In genomic region chr16:23705517-23705902, GRCh38 we compare ENCODE assay signal across 29 cellular contexts. TPM values are rescaled to one million over a fixed set of nuclear protein-coding genes. Genes with fewer than 3 reads are reported as not detected.
DNase-seq lines count a peak whose midpoint lies in the region; ATAC-seq, FAIRE-seq and TF ChIP-seq lines count a peak whose summit lies in the region.
"Had no signal": no experiment of that assay in that cellular context is flagged by ENCODE, and none has a peak within 500 bp of the region (broad histone marks: within the 10 kb centered on the region; RNA-seq: fewer than 3 reads in every experiment).

No MANE protein-coding gene starts in this region.

- H3K4me2 ChIP-seq in K562 (ENCODE audit: insufficient read depth, low read length): no peak overlapping the region
- H3K4me2 ChIP-seq: BLaER1 had no signal

- no peak for TF ChIP-seq EP300 in K562 (IDR thresholded peaks at IDR 0.05; ENCODE audit: low read length)

- no TSS peak for BruUV-seq in K562 (replicated peaks; lab: Mats Ljungman, UMichigan)

- no peaks in the 10 kb centered on the region for H3K79me2 ChIP-seq in K562 (ENCODE audit: control insufficient read depth, insufficient read depth, low read length)

- TF ChIP-seq RAD21 in K562 (CRISPR knock-in tag; conservative IDR thresholded peaks at IDR 0.05 in 1 of 2, IDR thresholded peaks at IDR 0.05 in 1 of 2): no peak

- WGBS in K562 (ENCODE audit: insufficient coverage, low coverage, missing lambda C conversion rate): 15% methylated on average over 2 of the region's 2 CpGs
- 79 to 87% methylated on average over 2 of the region's 2 CpGs for WGBS in aorta, 2 donors

- CTCF ChIA-PET in HEK293 (lab: Yijun Ruan, JAX) (interaction anchor here (0.9 kb wide), 1 partner anchor 99 kb away, joined by 4 read pairs; no protein-coding TSS in a partner anchor), K562 (lab: Yijun Ruan, JAX; ENCODE audit: low intra/inter-chr PET ratio) (no interaction called here)

- H3K9me1 ChIP-seq in K562 (ENCODE audit: control insufficient read depth, insufficient read depth, low read length): no peaks in the 10 kb centered on the region

- peaks cover 2% of the 10 kb centered on the region; the same call in 1 of the 2 replicates for H3K4me1 ChIP-seq in HEK293 (ENCODE audit: control insufficient read depth, insufficient read depth, low read length)
- H3K4me1 ChIP-seq in K562 (replicated peaks in 1 of 2; ENCODE audit: control insufficient read depth in 2 of 2, insufficient read depth in 2 of 2, low read length in 2 of 2): peaks cover 5 to 10% of the 10 kb centered on the region in 2 experiments; a peak in 4 of 5 replicates
- H3K4me1 ChIP-seq in aorta (ENCODE audit: control insufficient read depth in 1 of 2, insufficient read depth in 2 of 2, low read length in 2 of 2): no peaks in the 10 kb centered on the region
- H3K4me1 ChIP-seq: BE2C, BLaER1 had no signal

- no peak for TF ChIP-seq CTCF in HEK293 (tag by site-specific recombination; IDR thresholded peaks at IDR 0.05)
- TF ChIP-seq CTCF in K562 (IDR thresholded peaks at IDR 0.05 in 2 of 3, conservative IDR thresholded peaks at IDR 0.05 in 1 of 3; ENCODE audit: insufficient read depth in 2 of 3, low read depth in 1 of 3, low read length in 3 of 3): no peak

- no peak for FAIRE-seq in K562 (lab: Jason Lieb, UNC)
- FAIRE-seq: A204.1, GM12878, GM12892, GM18507 had no signal

- DNase-seq in K562 (ENCODE audit: extremely low read depth in 1 of 4, low spot score in 3 of 4) (no peak), aorta (peak in 1 of 2 donors; percentile 30)
- DNase-seq: 8988T; ACHN; BE2C; C1 segment of cervical spinal cord; CD4-positive, alpha-beta memory T cell; CD4-positive, CD25-positive, alpha-beta regulatory T cell; CD8-positive, alpha-beta memory T cell; COR-L47; DMS 273 treated with DMSO at 0.1 percent for 48 hours; DMS153; DMS79; DND-41; EL; GDM1 had no signal

- H3K9ac ChIP-seq in K562 (ENCODE audit: insufficient read depth in 1 of 2, low read depth in 2 of 2, low read length in 2 of 2): no peak overlapping the region
- H3K9ac ChIP-seq: BLaER1 had no signal

- in situ Hi-C loops in K562 (cut with MboI): no loop called here

- H4K20me1 ChIP-seq in K562 (replicated peaks; ENCODE audit: control insufficient read depth, insufficient read depth, low read length): no peaks in the 10 kb centered on the region
- H4K20me1 ChIP-seq: BLaER1 had no signal

- intact Hi-C loops in K562 (cut with micrococcal nuclease): no loop called here
- intact Hi-C loops in aorta (cut with DNase I): no loop called here

- H3K27me3 ChIP-seq in K562 (ENCODE audit: control insufficient read depth in 2 of 2, insufficient read depth in 2 of 2, low read length in 2 of 2) (no peaks in the 10 kb centered on the region), aorta (ENCODE audit: control insufficient read depth in 1 of 2, insufficient read depth in 2 of 2, low read length in 1 of 2) (no peaks in the 10 kb centered on the region)
- H3K27me3 ChIP-seq: BE2C, BLaER1 had no signal

- no peak for ATAC-seq in K562
- peak; percentile 30 for ATAC-seq in aorta (ENCODE audit: low FRiP score)
- no peak for ATAC-seq in HG03045 (IDR thresholded peaks at IDR 0.05; ENCODE audit: unreplicated experiment)
- no peak for ATAC-seq in GM19395 (IDR thresholded peaks at IDR 0.05; ENCODE audit: unreplicated experiment)
- ATAC-seq: GM12878 had no signal

- POLR2A ChIA-PET in HEK293 (lab: Yijun Ruan, JAX) (no interaction called here), K562 (lab: Yijun Ruan, JAX) (interaction anchor here (0.6 kb wide), 1 partner anchor 109 kb away, joined by 3 read pairs; no protein-coding TSS in a partner anchor)

- no peak overlapping the region for H3K27ac ChIP-seq in HEK293 (ENCODE audit: extremely low read depth, low read depth, low read length)
- H3K27ac ChIP-seq in K562 (ENCODE audit: extremely low read depth, low read depth, low read length): no peak overlapping the region
- H3K27ac ChIP-seq in aorta (ENCODE audit: low read depth in 1 of 2, low read length in 2 of 2): no peak overlapping the region
- H3K27ac ChIP-seq: BLaER1 had no signal

- H3K4me3 ChIP-seq in HEK293 (ENCODE audit: low read depth, low read length) (no peak overlapping the region), K562 (no peak overlapping the region), aorta (ENCODE audit: low read length in 2 of 2) (no peak overlapping the region)
- H3K4me3 ChIP-seq: BLaER1, GM12878 had no signal

- H2AFZ ChIP-seq in K562 (ENCODE audit: low read depth, low read length): no peak overlapping the region

- H3K9me3 ChIP-seq in HEK293 (ENCODE audit: control insufficient read depth, insufficient read depth, low read depth, low read length) (no peaks in the 10 kb centered on the region), K562 (replicated peaks; ENCODE audit: control insufficient read depth, insufficient read depth, low read depth, low read length) (peaks cover 3% of the 10 kb centered on the region), aorta (ENCODE audit: control insufficient read depth, low read length) (peaks cover 5% of the 10 kb centered on the region)
- H3K9me3 ChIP-seq: BE2C had no signal

- no peaks in the 10 kb centered on the region for H3K36me3 ChIP-seq in HEK293 (ENCODE audit: control insufficient read depth in 2 of 2, insufficient read depth in 1 of 2, low read length in 2 of 2)
- no peaks in the 10 kb centered on the region for H3K36me3 ChIP-seq in K562 (ENCODE audit: control insufficient read depth, insufficient read depth, low read length)
- H3K36me3 ChIP-seq in aorta (ENCODE audit: control insufficient read depth in 1 of 2, insufficient read depth in 2 of 2, low read length in 1 of 2): no peaks in the 10 kb centered on the region
- H3K36me3 ChIP-seq: BE2C, BLaER1 had no signal

- TF ChIP-seq POLR2A in K562 (conservative IDR thresholded peaks at IDR 0.05): no peak

RNA-seq across cellular contexts. Expression of gene ERN2, which starts 7.5 kb away (rescaled TPM):
- 1.00 and 1.2 TPM in 2 replicates for total RNA-seq in K562 (2011; cell fraction: chromatin; rRNA removed; ENCODE audit: low replicate concordance)
- total RNA-seq in K562 (2011; cell fraction: nucleolus; rRNA removed): 9.5 and 13.8 TPM in 2 replicates
- total RNA-seq in K562 (2011; cell fraction: nucleoplasm; rRNA removed): 10.4 and 24.5 TPM in 2 replicates
- total RNA-seq in K562 (2014; rRNA removed): 1.5 and 2.1 TPM in 2 replicates
- total RNA-seq in K562 (2014; rRNA removed; fragmentation: Illumina TruSeq; extraction: Trizol): 0.67 and 0.69 TPM in 2 replicates
- total RNA-seq in K562 (2015; rRNA removed; fragmentation: Illumina TruSeq; extraction: Trizol): 1.0 TPM in 1 of 2 replicates, not detected in the other
- total RNA-seq in K562 (2021): 0.22 and 0.36 TPM in 2 replicates
- 0.12 and 0.33 TPM in 2 replicates for polyA plus RNA-seq in K562 (2011; rRNA removed)
- 0.12 TPM in 1 of 2 replicates, not detected in the other for polyA plus RNA-seq in K562 (2011; cell fraction: cytosol; rRNA removed)
- polyA plus RNA-seq in K562 (2011; cell fraction: nucleus; rRNA removed): 0.35 and 0.41 TPM in 2 replicates
- 0.01 and 0.24 TPM in 2 replicates for polyA plus RNA-seq in K562 (2012)
- not detected in 2 replicates for polyA plus RNA-seq in K562 (2014; fragmentation: Illumina TruSeq; extraction: Trizol)
- polyA plus RNA-seq in K562 (2014; fragmentation: Nextera tagmentation; extraction: Ambion mirVana): not detected
- 0.07 TPM in 1 of 2 replicates, not detected in the other for polyA plus RNA-seq in K562 (2014; rRNA removed)
- 8.3 and 11.8 TPM in 2 replicates for polyA minus RNA-seq in K562 (2011; rRNA and poly(A)+ RNA removed)
- 5.3 TPM in 1 of 2 replicates, not detected in the other for polyA minus RNA-seq in K562 (2011; cell fraction: cytosol; rRNA and poly(A)+ RNA removed)
- 4.4 and 7.6 TPM in 2 replicates for polyA minus RNA-seq in K562 (2011; cell fraction: nucleus; rRNA and poly(A)+ RNA removed)
- not detected for total RNA-seq in aorta
- under 1 TPM; 0.10 to 0.50 TPM for polyA plus RNA-seq in aorta
- total RNA-seq: A673; CD4-positive, alpha-beta memory T cell; CD4-positive, CD25-positive, alpha-beta regulatory T cell; CD8-positive, alpha-beta memory T cell had no signal
- polyA plus RNA-seq: CD14-positive monocyte; CD4-positive, alpha-beta memory T cell; CD4-positive, CD25-positive, alpha-beta regulatory T cell; CD8-positive, alpha-beta memory T cell had no signal

RNA-seq across cellular contexts. Expression of gene PLK1, which starts 26.8 kb away (rescaled TPM):
- 111 and 188 TPM in 2 replicates for total RNA-seq in K562 (2011; cell fraction: chromatin; rRNA removed; ENCODE audit: low replicate concordance)
- 141 and 146 TPM in 2 replicates for total RNA-seq in K562 (2011; cell fraction: nucleolus; rRNA removed)
- total RNA-seq in K562 (2011; cell fraction: nucleoplasm; rRNA removed): 112 and 116 TPM in 2 replicates
- total RNA-seq in K562 (2014; rRNA removed): 76.3 and 90.5 TPM in 2 replicates
- total RNA-seq in K562 (2014; rRNA removed; fragmentation: Illumina TruSeq; extraction: Trizol): 36.9 and 45.2 TPM in 2 replicates
- total RNA-seq in K562 (2015; rRNA removed; fragmentation: Illumina TruSeq; extraction: Trizol): 35.5 and 35.6 TPM in 2 replicates
- total RNA-seq in K562 (2021): 139 and 152 TPM in 2 replicates
- polyA plus RNA-seq in K562 (2011; rRNA removed): 45.5 and 105 TPM in 2 replicates
- 134 and 197 TPM in 2 replicates for polyA plus RNA-seq in K562 (2011; cell fraction: cytosol; rRNA removed)
- polyA plus RNA-seq in K562 (2011; cell fraction: nucleus; rRNA removed): 128 and 139 TPM in 2 replicates
- polyA plus RNA-seq in K562 (2012): 138 and 150 TPM in 2 replicates
- 169 and 212 TPM in 2 replicates for polyA plus RNA-seq in K562 (2014; fragmentation: Illumina TruSeq; extraction: Trizol)
- polyA plus RNA-seq in K562 (2014; fragmentation: Nextera tagmentation; extraction: Ambion mirVana): 10 to 100 TPM; 13.6 to 24.8 TPM
- polyA plus RNA-seq in K562 (2014; rRNA removed): 72.2 and 87.6 TPM in 2 replicates
- polyA minus RNA-seq in K562 (2011; rRNA and poly(A)+ RNA removed): 74.4 and 102 TPM in 2 replicates
- 131 and 161 TPM in 2 replicates for polyA minus RNA-seq in K562 (2011; cell fraction: cytosol; rRNA and poly(A)+ RNA removed)
- 61.0 and 77.9 TPM in 2 replicates for polyA minus RNA-seq in K562 (2011; cell fraction: nucleus; rRNA and poly(A)+ RNA removed)
- total RNA-seq in aorta: 1 to 10 TPM; 1.6 to 4.7 TPM
- 1 to 10 TPM in 1 of 2 donors, under 1 TPM in 1; 0.88 to 3.3 TPM for polyA plus RNA-seq in aorta
- polyA plus RNA-seq: CD14-positive monocyte had no signal

RNA-seq across cellular contexts. Expression of gene CHP2, which starts 49.3 kb away (rescaled TPM):
- total RNA-seq in K562 (2011; cell fraction: chromatin; rRNA removed; ENCODE audit: low replicate concordance): 0.39 and 0.46 TPM in 2 replicates
- total RNA-seq in K562 (2011; cell fraction: nucleolus; rRNA removed): 0.33 and 0.39 TPM in 2 replicates
- total RNA-seq in K562 (2011; cell fraction: nucleoplasm; rRNA removed): 0.51 and 0.84 TPM in 2 replicates
- total RNA-seq in K562 (2014; rRNA removed): 0.50 and 1.1 TPM in 2 replicates
- 0.80 and 0.83 TPM in 2 replicates for total RNA-seq in K562 (2014; rRNA removed; fragmentation: Illumina TruSeq; extraction: Trizol)
- total RNA-seq in K562 (2015; rRNA removed; fragmentation: Illumina TruSeq; extraction: Trizol): 0.76 and 0.87 TPM in 2 replicates
- 0.95 and 1.1 TPM in 2 replicates for total RNA-seq in K562 (2021)
- 0.43 and 0.85 TPM in 2 replicates for polyA plus RNA-seq in K562 (2011; rRNA removed)
- polyA plus RNA-seq in K562 (2011; cell fraction: cytosol; rRNA removed): 0.38 and 0.52 TPM in 2 replicates
- polyA plus RNA-seq in K562 (2011; cell fraction: nucleus; rRNA removed): 0.24 and 1.1 TPM in 2 replicates
- polyA plus RNA-seq in K562 (2012): 1.2 and 1.9 TPM in 2 replicates
- 0.78 and 1.1 TPM in 2 replicates for polyA plus RNA-seq in K562 (2014; fragmentation: Illumina TruSeq; extraction: Trizol)
- under 1 TPM; 0.23 to 0.45 TPM for polyA plus RNA-seq in K562 (2014; fragmentation: Nextera tagmentation; extraction: Ambion mirVana)
- polyA plus RNA-seq in K562 (2014; rRNA removed): 1.1 and 1.2 TPM in 2 replicates
- polyA minus RNA-seq in K562 (2011; rRNA and poly(A)+ RNA removed): 0.21 and 0.67 TPM in 2 replicates
- polyA minus RNA-seq in K562 (2011; cell fraction: cytosol; rRNA and poly(A)+ RNA removed): 0.57 TPM in 1 of 2 replicates, not detected in the other
- 0.22 and 0.40 TPM in 2 replicates for polyA minus RNA-seq in K562 (2011; cell fraction: nucleus; rRNA and poly(A)+ RNA removed)
- total RNA-seq in aorta: under 1 TPM in 1 of 2 donors, not detected in 1; 0.13 TPM
- 10 to 100 TPM in 1 of 2 donors, under 1 TPM in 1; 0.23 to 55.2 TPM for polyA plus RNA-seq in aorta
- total RNA-seq: CD4-positive, alpha-beta memory T cell; CD4-positive, CD25-positive, alpha-beta regulatory T cell; CD8-positive, alpha-beta memory T cell; Daoy; G401; GM12878 had no signal
- polyA plus RNA-seq: AG04450; CD14-positive monocyte; CD4-positive, alpha-beta memory T cell; CD4-positive, CD25-positive, alpha-beta regulatory T cell; CD8-positive, alpha-beta memory T cell; GM12878 had no signal

Comparison
In these comparisons a context has a peak if more than half of its experiments do, and no peak if none do; other contexts are left out.
1. RNA of gene PLK1, which starts 26.8 kb away (total RNA-seq): 35.5 to 188 TPM in K562; 1.6 to 4.7 TPM in aorta; every median in the first group is over 4 times any median in the second.
2. Of the 44 proteins assayed by ChIP-seq in both K562 and HEK293: peak only in K562: none; only in HEK293: none; in both: ZNF121; in neither: 43.